In genomic region chr13:29465741-29466293, GRCh38 we compare ENCODE assay signal across 12 cellular contexts.
DNase-seq lines count a peak whose midpoint lies in the region; ATAC-seq and TF ChIP-seq lines count a peak whose summit lies in the region.
"Had no signal": no experiment of that assay in that cellular context is flagged by ENCODE, and none has a peak within 500 bp of the region (broad histone marks: within the 10 kb centered on the region; RNA-seq: fewer than 3 reads in every experiment).

No MANE protein-coding gene starts in this region.

- peak; percentile 82 for DNase-seq in Right ventricle myocardium inferior (ENCODE audit: missing footprints)
- DNase-seq in cardiac septum (ENCODE audit: low spot score), result no peak
- peak; percentile 80 for DNase-seq in mammary epithelial cell
- peak; percentile 66 for DNase-seq in islet precursor cell
- DNase-seq in NCI-H2029 treated with DMSO at 0.1 percent for 48 hours (lab: John Stamatoyannopoulos, UW), result no peak
- DNase-seq: aorta, naive B cell, T-helper 1 cell, transverse colon had no signal

- CTCF ChIA-PET in mammary epithelial cell (lab: Charles Lee; ENCODE audit: low non-redundant PET), result no interaction called here

- no TSS peak for BruUV-seq in mammary epithelial cell (replicated peaks; lab: Mats Ljungman, UMichigan)

- H3K9me3 ChIP-seq in mammary epithelial cell (replicated peaks; ENCODE audit: insufficient read depth, low read length), result no peaks in the 10 kb centered on the region
- H3K9me3 ChIP-seq: transverse colon had no signal

- H3K36me3 ChIP-seq in mammary epithelial cell (ENCODE audit: insufficient read depth, low read length), result no peaks in the 10 kb centered on the region
- H3K36me3 ChIP-seq: transverse colon had no signal

- H3K79me2 ChIP-seq in mammary epithelial cell (ENCODE audit: insufficient read depth, low read length), result no peaks in the 10 kb centered on the region

- peak overlapping the region; percentile 45 for H3K4me2 ChIP-seq in mammary epithelial cell (ENCODE audit: insufficient read depth, low read depth, low read length)

- peaks cover 17% of the 10 kb centered on the region for H3K4me1 ChIP-seq in mammary epithelial cell (ENCODE audit: insufficient read depth, low read length)

- WGBS in mammary epithelial cell (ENCODE audit: low coverage, missing lambda C conversion rate), result 5% methylated on average over 6 of the region's 6 CpGs

- intact Hi-C loops in Right ventricle myocardium inferior (cut with DNase I) (loop anchor here (2.0 kb wide), 1 partner anchor 31 kb away; no protein-coding TSS in a partner anchor), cardiac septum (cut with DNase I) (loop anchor here (2.0 kb wide), 1 partner anchor 31 kb away; no protein-coding TSS in a partner anchor), mammary epithelial cell (cut with micrococcal nuclease) (no loop called here)

- H3K27me3 ChIP-seq in mammary epithelial cell (ENCODE audit: insufficient read depth, low read length), result no peaks in the 10 kb centered on the region
- H3K27me3 ChIP-seq: transverse colon had no signal

- H3K4me3 ChIP-seq in mammary epithelial cell (replicated peaks in 1 of 3; ENCODE audit: insufficient read depth in 1 of 3, low read depth in 2 of 3, low read length in 3 of 3), result no peak overlapping the region
- H3K4me3 ChIP-seq: transverse colon had no signal

- H3K27ac ChIP-seq in mammary epithelial cell (ENCODE audit: insufficient read depth, low read depth, low read length), result peak overlapping the region; percentile 18
- H3K27ac ChIP-seq: transverse colon had no signal

- in situ Hi-C loops in mammary epithelial cell (cut with MboI; ENCODE audit: low sequenced_read_pairs in 2 of 2), result no loop called here

- TF ChIP-seq CTCF in mammary epithelial cell (conservative IDR thresholded peaks at IDR 0.05 in 1 of 2, IDR thresholded peaks at IDR 0.05 in 1 of 2; ENCODE audit: extremely low read depth in 1 of 2, insufficient read depth in 1 of 2, low read depth in 1 of 2, low read length in 2 of 2), result no peak

- no peak overlapping the region for H3K9ac ChIP-seq in mammary epithelial cell (ENCODE audit: insufficient read depth, low read length)

- peak overlapping the region; percentile 46 for H2AFZ ChIP-seq in mammary epithelial cell (ENCODE audit: low read depth, low read length)

- H4K20me1 ChIP-seq in mammary epithelial cell (ENCODE audit: insufficient read depth, low read length), result no peaks in the 10 kb centered on the region

- ATAC-seq in Right ventricle myocardium inferior (peak; percentile 73), GM18502 (IDR thresholded peaks at IDR 0.05; ENCODE audit: poor library complexity, unreplicated experiment) (no peak), GM19395 (IDR thresholded peaks at IDR 0.05; ENCODE audit: unreplicated experiment) (no peak), GM21423 (IDR thresholded peaks at IDR 0.05; ENCODE audit: unreplicated experiment) (no peak)

- dilution Hi-C loops in mammary epithelial cell (cut with HindIII; ENCODE audit: low sequenced_read_pairs), result no loop called here

Comparison
In these comparisons a context has a peak if more than half of its experiments do, and no peak if none do; other contexts are left out.
1. DNase-seq: peak in Right ventricle myocardium inferior (single experiment), mammary epithelial cell (single experiment) and islet precursor cell (single experiment); none in cardiac septum (single experiment) and NCI-H2029 treated with DMSO at 0.1 percent for 48 hours (single experiment).